40 cellular contexts compared by ENCODE assay signal in the genomic region with DNA sequence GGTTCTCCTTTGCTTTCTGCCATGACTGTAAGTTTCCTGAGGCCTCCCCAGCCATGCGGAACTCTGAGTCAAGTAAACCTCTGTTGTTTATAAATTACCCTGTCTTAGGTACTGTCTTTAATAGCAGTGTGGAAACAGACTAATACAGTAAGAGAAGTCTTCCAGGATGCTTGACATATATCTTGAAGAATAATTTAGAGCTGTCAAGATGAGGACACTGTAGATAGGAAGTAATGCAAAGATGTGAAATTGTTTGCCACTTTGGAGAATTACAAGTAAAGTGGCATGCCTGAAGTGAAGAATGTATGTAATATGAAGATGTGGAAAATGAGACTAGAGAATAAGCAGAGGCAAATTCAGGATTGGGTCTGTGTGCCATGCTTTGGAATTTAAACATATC. TPM values are rescaled to one million over a fixed set of nuclear protein-coding genes. Genes with fewer than 3 reads are reported as not detected.
"Had no signal": no experiment of that assay in that cellular context is flagged by ENCODE, and none has a peak within 500 bp of the region (broad histone marks: within the 10 kb centered on the region; RNA-seq: fewer than 3 reads in every experiment).

No MANE protein-coding gene starts in this region.

- H3K9me3 ChIP-seq: adrenal gland, ascending aorta, body of pancreas, breast epithelium had no signal

- H3K4me3 ChIP-seq: adrenal gland, ascending aorta, body of pancreas, breast epithelium, cardiac muscle cell had no signal

- H3K9me3 Mint-ChIP-seq: activated naive CD4-positive, alpha-beta T cell treated with anti-CD3 and anti-CD28 coated beads for 36 hours; activated naive CD4-positive, alpha-beta T cell treated with anti-CD3 and anti-CD28 coated beads, Interleukin-2, amount 10 ng/mL, durations not matched to agents 7 days and 5 days; activated naive CD4-positive, alpha-beta T cell treated with anti-CD3 and anti-CD28 coated beads, Interleukin-2, amount 50 U/mL, for 24 hours; activated naive CD4-positive, alpha-beta T cell treated with anti-CD3 and anti-CD28 coated beads, Interleukin-2, amount 50 U/mL, for 72 hours; activated naive CD8-positive, alpha-beta T cell treated with anti-CD3 and anti-CD28 coated beads for 36 hours; activated naive CD8-positive, alpha-beta T cell treated with anti-CD3 and anti-CD28 coated beads, Interleukin-2, amount 10 ng/mL, durations not matched to agents 7 days and 5 days; activated naive CD8-positive, alpha-beta T cell treated with anti-CD3 and anti-CD28 coated beads, Interleukin-2, amount 50 U/mL, for 24 hours; activated T-cell treated with anti-CD3 and anti-CD28 coated beads, Interleukin-2, amount 50 U/mL, for 24 hours; activated T-cell treated with anti-CD3 and anti-CD28 coated beads, Interleukin-2, amount 50 U/mL, for 4 hours; activated T-cell treated with anti-CD3 and anti-CD28 coated beads, Interleukin-2, amount 50 U/mL, for 72 hours; activated T-helper 1 cell treated with anti-CD3 and anti-CD28 coated beads, Interleukin-12 subunit alpha, Interleukin-12 subunit beta, Interleukin-2, Interleukin-4 antibody, amounts not matched to agents 30 ng/mL and 10 ng/mL and 1 ng/mL, durations not matched to agents 14 hours and 24 hours and 36 hours; activated T-helper 17 cell treated with anti-CD3 and anti-CD28 coated beads, Interleukin-2, amount 50 U/mL, for 72 hours; activated T-helper 2 cell treated with anti-CD3 and anti-CD28 coated beads, Interferon-gamma antibody, Interleukin-2, Interleukin-4, amounts not matched to agents 10 μg/mL and 5 μg/mL and 100 μg/mL, durations not matched to agents 14 hours and 24 hours and 36 hours; brain had no signal

- H3K4me1 ChIP-seq: breast epithelium had no signal

- H3K27me3 ChIP-seq: adrenal gland, ascending aorta, body of pancreas, brain microvascular endothelial cell, breast epithelium had no signal

- FAIRE-seq: astrocyte, bronchial epithelial cell had no signal

- H3K4me3 Mint-ChIP-seq: activated naive CD4-positive, alpha-beta T cell treated with anti-CD3 and anti-CD28 coated beads for 36 hours; activated naive CD4-positive, alpha-beta T cell treated with anti-CD3 and anti-CD28 coated beads, Interleukin-2, amount 10 ng/mL, durations not matched to agents 7 days and 5 days; activated naive CD4-positive, alpha-beta T cell treated with anti-CD3 and anti-CD28 coated beads, Interleukin-2, amount 50 U/mL, for 24 hours; activated naive CD8-positive, alpha-beta T cell; activated naive CD8-positive, alpha-beta T cell treated with anti-CD3 and anti-CD28 coated beads for 36 hours; activated naive CD8-positive, alpha-beta T cell treated with anti-CD3 and anti-CD28 coated beads, Interleukin-2, amount 10 ng/mL, durations not matched to agents 7 days and 5 days; activated naive CD8-positive, alpha-beta T cell treated with anti-CD3 and anti-CD28 coated beads, Interleukin-2, amount 50 U/mL, for 24 hours; activated T-cell treated with anti-CD3 and anti-CD28 coated beads, Interleukin-2, amount 50 U/mL, for 24 hours; activated T-cell treated with anti-CD3 and anti-CD28 coated beads, Interleukin-2, amount 50 U/mL, for 4 hours; activated T-cell treated with anti-CD3 and anti-CD28 coated beads, Interleukin-2, amount 50 U/mL, for 72 hours; activated T-helper 1 cell treated with anti-CD3 and anti-CD28 coated beads, Interleukin-12 subunit alpha, Interleukin-12 subunit beta, Interleukin-2, Interleukin-4 antibody, amounts not matched to agents 30 ng/mL and 10 ng/mL and 1 ng/mL, durations not matched to agents 14 hours and 24 hours and 36 hours; activated T-helper 17 cell treated with anti-CD3 and anti-CD28 coated beads, Interleukin-2, amount 50 U/mL, for 72 hours; central memory CD8-positive, alpha-beta T cell had no signal

- H3K36me3 Mint-ChIP-seq: activated naive CD4-positive, alpha-beta T cell treated with anti-CD3 and anti-CD28 coated beads, Interleukin-2, amount 10 ng/mL, durations not matched to agents 7 days and 5 days; activated naive CD4-positive, alpha-beta T cell treated with anti-CD3 and anti-CD28 coated beads, Interleukin-2, amount 50 U/mL, for 24 hours; activated naive CD8-positive, alpha-beta T cell; activated naive CD8-positive, alpha-beta T cell treated with anti-CD3 and anti-CD28 coated beads for 36 hours; activated naive CD8-positive, alpha-beta T cell treated with anti-CD3 and anti-CD28 coated beads, Interleukin-2, amount 10 ng/mL, durations not matched to agents 7 days and 5 days; brain had no signal

- DNase-seq: activated effector memory CD4-positive, alpha-beta T cell treated with anti-CD3 and anti-CD28 coated beads, Interleukin-2, amount 50 U/mL, for 16 hours; activated effector memory CD4-positive, alpha-beta T cell treated with Interleukin-2 at 50 U/mL for 16 hours; activated gamma-delta T cell; activated gamma-delta T cell treated with Interleukin-2 at 50 U/mL for 16 hours; activated naive CD4-positive, alpha-beta T cell; activated naive CD4-positive, alpha-beta T cell treated with anti-CD3 and anti-CD28 coated beads for 36 hours; activated naive CD4-positive, alpha-beta T cell treated with anti-CD3 and anti-CD28 coated beads, Interleukin-2, amount 10 ng/mL, durations not matched to agents 7 days and 5 days; activated naive CD4-positive, alpha-beta T cell treated with anti-CD3 and anti-CD28 coated beads, Interleukin-2, amount 50 U/mL, for 16 hours; activated naive CD4-positive, alpha-beta T cell treated with Interleukin-2 at 50 U/mL for 16 hours; activated naive CD8-positive, alpha-beta T cell treated with anti-CD3 and anti-CD28 coated beads for 36 hours; activated naive CD8-positive, alpha-beta T cell treated with anti-CD3 and anti-CD28 coated beads, Interleukin-2, amount 10 ng/mL, durations not matched to agents 7 days and 5 days; activated naive CD8-positive, alpha-beta T cell treated with anti-CD3 and anti-CD28 coated beads, Interleukin-2, amount 50 U/mL, for 24 hours; activated T-cell treated with anti-CD3 and anti-CD28 coated beads, Interleukin-2, amount 50 U/mL, for 1 hour; activated T-cell treated with anti-CD3 and anti-CD28 coated beads, Interleukin-2, amount 50 U/mL, for 24 hours; activated T-cell treated with anti-CD3 and anti-CD28 coated beads, Interleukin-2, amount 50 U/mL, for 4 hours; activated T-cell treated with anti-CD3 and anti-CD28 coated beads, Interleukin-2, amount 50 U/mL, for 48 hours; activated T-cell treated with anti-CD3 and anti-CD28 coated beads, Interleukin-2, amount 50 U/mL, for 72 hours; adrenal gland; amniotic stem cell; amygdala; anterior cingulate cortex; aorta; body of pancreas; brain microvascular endothelial cell; caudate nucleus; central memory CD4-positive, alpha-beta T cell; cerebellar nuclear complex had no signal

- H3K4me1 Mint-ChIP-seq: central memory CD8-positive, alpha-beta T cell had no signal

- H3K36me3 ChIP-seq: adrenal gland, ascending aorta, brain microvascular endothelial cell, breast epithelium, cardiac muscle cell had no signal

- H3K27ac Mint-ChIP-seq: activated naive CD4-positive, alpha-beta T cell treated with anti-CD3 and anti-CD28 coated beads for 36 hours; activated naive CD4-positive, alpha-beta T cell treated with anti-CD3 and anti-CD28 coated beads, Interleukin-2, amount 10 ng/mL, durations not matched to agents 7 days and 5 days; activated naive CD4-positive, alpha-beta T cell treated with anti-CD3 and anti-CD28 coated beads, Interleukin-2, amount 50 U/mL, for 24 hours; activated naive CD4-positive, alpha-beta T cell treated with anti-CD3 and anti-CD28 coated beads, Interleukin-2, amount 50 U/mL, for 72 hours; activated naive CD8-positive, alpha-beta T cell; activated naive CD8-positive, alpha-beta T cell treated with anti-CD3 and anti-CD28 coated beads for 36 hours; activated naive CD8-positive, alpha-beta T cell treated with anti-CD3 and anti-CD28 coated beads, Interleukin-2, amount 10 ng/mL, durations not matched to agents 7 days and 5 days; activated naive CD8-positive, alpha-beta T cell treated with anti-CD3 and anti-CD28 coated beads, Interleukin-2, amount 50 U/mL, for 24 hours; activated T-cell treated with anti-CD3 and anti-CD28 coated beads, Interleukin-2, amount 50 U/mL, for 24 hours; activated T-cell treated with anti-CD3 and anti-CD28 coated beads, Interleukin-2, amount 50 U/mL, for 72 hours; activated T-helper 1 cell treated with anti-CD3 and anti-CD28 coated beads, Interleukin-12 subunit alpha, Interleukin-12 subunit beta, Interleukin-2, Interleukin-4 antibody, amounts not matched to agents 30 ng/mL and 10 ng/mL and 1 ng/mL, durations not matched to agents 14 hours and 24 hours and 36 hours; activated T-helper 17 cell treated with anti-CD3 and anti-CD28 coated beads, Interleukin-2, amount 50 U/mL, for 72 hours; activated T-helper 2 cell treated with anti-CD3 and anti-CD28 coated beads, Interferon-gamma antibody, Interleukin-2, Interleukin-4, amounts not matched to agents 10 μg/mL and 5 μg/mL and 100 μg/mL, durations not matched to agents 14 hours and 24 hours and 36 hours; brain had no signal

- H3K27ac ChIP-seq: adrenal gland, ascending aorta, body of pancreas, brain microvascular endothelial cell, breast epithelium, cardiac muscle cell had no signal

RNA-seq across cellular contexts. Expression of a gene that starts 2.9 kb away (rescaled TPM):
- total RNA-seq: activated naive CD4-positive, alpha-beta T cell treated with anti-CD3 and anti-CD28 coated beads for 36 hours; activated naive CD4-positive, alpha-beta T cell treated with anti-CD3 and anti-CD28 coated beads, Interleukin-2, amount 50 U/mL, for 72 hours; activated naive CD8-positive, alpha-beta T cell treated with anti-CD3 and anti-CD28 coated beads for 36 hours; activated naive CD8-positive, alpha-beta T cell treated with anti-CD3 and anti-CD28 coated beads, Interleukin-2, amount 10 ng/mL, durations not matched to agents 7 days and 5 days; activated T-cell treated with anti-CD3 and anti-CD28 coated beads, Interleukin-2, amount 50 U/mL, for 72 hours; activated T-helper 1 cell treated with anti-CD3 and anti-CD28 coated beads, Interleukin-12 subunit alpha, Interleukin-12 subunit beta, Interleukin-2, Interleukin-4 antibody, amounts not matched to agents 30 ng/mL and 10 ng/mL and 1 ng/mL, durations not matched to agents 14 hours and 24 hours and 36 hours; activated T-helper 17 cell treated with anti-CD3 and anti-CD28 coated beads, Interleukin-2, amount 50 U/mL, for 72 hours; activated T-helper 2 cell treated with anti-CD3 and anti-CD28 coated beads, Interferon-gamma antibody, Interleukin-2, Interleukin-4, amounts not matched to agents 10 μg/mL and 5 μg/mL and 100 μg/mL, durations not matched to agents 14 hours and 24 hours and 36 hours had no signal
